In genomic region chr17:40411821-40412220, GRCh38 we compare ENCODE assay signal across 1 cellular context.
A peak's percentile ranks its signal among the peaks of the same experiment; 100 is the strongest.
TF ChIP-seq lines count a peak whose summit lies in the region.

No MANE protein-coding gene starts in this region.

TF ChIP-seq in WTC11, 78 proteins besides CTCF, POLR2A, EP300 and RAD21:
- TF ChIP-seq ZNF121 (CRISPR knock-in tag; IDR thresholded peaks at IDR 0.05) (peak; percentile 84; the same call in 1 of the 2 replicates), ZNF138 (CRISPR knock-in tag; conservative IDR thresholded peaks at IDR 0.05) (no peak)
TF ChIP-seq in WTC11: peak in this region for 1.
